18 cellular contexts compared by ENCODE assay signal in genomic region chr11:46601129-46601528, GRCh38. TPM values are rescaled to one million over a fixed set of nuclear protein-coding genes. Genes with fewer than 3 reads are reported as not detected.
DNase-seq lines count a peak whose midpoint lies in the region; TF ChIP-seq lines count a peak whose summit lies in the region.
"Had no signal": no experiment of that assay in that cellular context is flagged by ENCODE, and none has a peak within 500 bp of the region (broad histone marks: within the 10 kb centered on the region; RNA-seq: fewer than 3 reads in every experiment).

No MANE protein-coding gene starts in this region.

- H3K4me3 ChIP-seq in WERI-Rb-1 (ENCODE audit: low read depth, low read length) (no peak overlapping the region), uterus (no peak overlapping the region)
- H3K4me3 ChIP-seq: BLaER1, neural progenitor cell, thoracic aorta had no signal

- H3K9me3 ChIP-seq in WERI-Rb-1 (ENCODE audit: severe bottlenecking) (no peaks in the 10 kb centered on the region), uterus (no peaks in the 10 kb centered on the region)
- H3K9me3 ChIP-seq: BLaER1, thoracic aorta had no signal

- H3K27me3 Mint-ChIP-seq in chondrocyte (ENCODE audit: low read depth) = no peaks in the 10 kb centered on the region
- H3K27me3 Mint-ChIP-seq: T-helper 17 cell had no signal

- H3K36me3 ChIP-seq in WERI-Rb-1 = peaks cover 6% of the 10 kb centered on the region; the same call in 1 of the 2 replicates
- H3K36me3 ChIP-seq in uterus = no peaks in the 10 kb centered on the region
- H3K36me3 ChIP-seq: neural progenitor cell, thoracic aorta had no signal

- H3K9me3 Mint-ChIP-seq in chondrocyte (ENCODE audit: low read depth) = no peaks in the 10 kb centered on the region
- H3K9me3 Mint-ChIP-seq: neural progenitor cell, WTC11 had no signal

- H3K4me1 Mint-ChIP-seq in chondrocyte (ENCODE audit: low read depth) = no peaks in the 10 kb centered on the region
- H3K4me1 Mint-ChIP-seq: neural progenitor cell, T-helper 17 cell, WTC11 had no signal

- no peak overlapping the region for H3K27ac Mint-ChIP-seq in chondrocyte (ENCODE audit: unreplicated experiment)
- H3K27ac Mint-ChIP-seq: neural progenitor cell, T-helper 17 cell, WTC11 had no signal

- DNase-seq in WERI-Rb-1 = no peak
- DNase-seq in fibroblast of gingiva (ENCODE audit: low read depth) = peak; percentile 7
- peak; percentile 10 for DNase-seq in occipital lobe (lab: John Stamatoyannopoulos, UW)
- DNase-seq in uterus = no peak
- no peak for DNase-seq in OCI-M2 (lab: John Stamatoyannopoulos, UW; ENCODE audit: unreplicated experiment)
- no peak for DNase-seq in effector CD8-positive, alpha-beta T cell (lab: John Stamatoyannopoulos, UW)
- DNase-seq in chondrocyte (ENCODE audit: low spot score) = no peak
- DNase-seq: activated CD8-positive, alpha-beta memory T cell treated with anti-CD3 and anti-CD28 coated beads for 24 hours; GOT3; midbrain; NCI-H187 treated with DMSO at 0.1 percent for 48 hours; right cardiac atrium; SHP77; T-helper 17 cell had no signal

- peaks cover 6% of the 10 kb centered on the region for H3K36me3 Mint-ChIP-seq in chondrocyte (ENCODE audit: low read depth)
- H3K36me3 Mint-ChIP-seq: WTC11 had no signal

- no peak for TF ChIP-seq POLR2A in uterus (IDR thresholded peaks at IDR 0.05)

- H3K4me3 Mint-ChIP-seq in chondrocyte (ENCODE audit: unreplicated experiment) = no peak overlapping the region
- H3K4me3 Mint-ChIP-seq: neural progenitor cell, T-helper 17 cell, WTC11 had no signal

- no peak for TF ChIP-seq CTCF in WERI-Rb-1 (IDR thresholded peaks at IDR 0.05; ENCODE audit: low read depth, low read length)
- TF ChIP-seq CTCF in uterus (IDR thresholded peaks at IDR 0.05) = no peak
- no peak for TF ChIP-seq CTCF in chondrocyte (IDR thresholded peaks at IDR 0.05)

- H3K27ac ChIP-seq in WERI-Rb-1 (peak overlapping the region; percentile 13; the same call in 1 of the 2 replicates), uterus (peak overlapping the region; percentile 63 to 78)
- H3K27ac ChIP-seq: BLaER1, neural progenitor cell, thoracic aorta had no signal

- intact Hi-C loops in uterus (cut with DNase I; ENCODE audit: low total_unique reads) = no loop called here

- H3K27me3 ChIP-seq in WERI-Rb-1 (ENCODE audit: insufficient read depth, low read depth, severe bottlenecking) = no peaks in the 10 kb centered on the region
- H3K27me3 ChIP-seq in uterus = no peaks in the 10 kb centered on the region
- H3K27me3 ChIP-seq: BLaER1, neural progenitor cell had no signal

- peaks cover 0 to 4% of the 10 kb centered on the region in 2 donors for H3K4me1 ChIP-seq in uterus
- H3K4me1 ChIP-seq: BLaER1, neural progenitor cell had no signal

RNA-seq across cellular contexts. Expression of gene AMBRA1, which starts 7.3 kb away (rescaled TPM):
- total RNA-seq in occipital lobe (27.1 TPM), uterus (10 to 100 TPM; 22.6 to 55.3 (median 41.4) TPM), chondrocyte (21.5 to 25.1 TPM (median 24.9 TPM) in 3 replicates)

RNA-seq across cellular contexts. Expression of gene HARBI1, which starts 15.9 kb away (rescaled TPM):
- total RNA-seq in occipital lobe = 6.7 TPM
- total RNA-seq in uterus = 1 to 10 TPM in 3 of 4 donors, under 1 TPM in 1; 0.77 to 5.0 (median 2.8) TPM
- 4.3 to 7.3 TPM (median 5.3 TPM) in 3 replicates for total RNA-seq in chondrocyte

RNA-seq across cellular contexts. Expression of gene ATG13, which starts 16.2 kb away (rescaled TPM):
- total RNA-seq in occipital lobe (54.3 TPM), uterus (100 to 1,000 TPM in 1 of 4 donors, 10 to 100 TPM in 3; 51.8 to 102 (median 68.3) TPM), chondrocyte (60.6 to 76.0 TPM (median 67.1 TPM) in 3 replicates)

Comparison
In these comparisons a context has a peak if more than half of its experiments do, and no peak if none do; other contexts are left out.
1. DNase-seq: peak in fibroblast of gingiva (single experiment) and occipital lobe (single experiment); none in WERI-Rb-1 (single experiment), uterus (0 of 2), OCI-M2 (single experiment), effector CD8-positive, alpha-beta T cell (single experiment) and chondrocyte (single experiment).